ENCODE assay signal across 14 cellular contexts in the genomic region with DNA sequence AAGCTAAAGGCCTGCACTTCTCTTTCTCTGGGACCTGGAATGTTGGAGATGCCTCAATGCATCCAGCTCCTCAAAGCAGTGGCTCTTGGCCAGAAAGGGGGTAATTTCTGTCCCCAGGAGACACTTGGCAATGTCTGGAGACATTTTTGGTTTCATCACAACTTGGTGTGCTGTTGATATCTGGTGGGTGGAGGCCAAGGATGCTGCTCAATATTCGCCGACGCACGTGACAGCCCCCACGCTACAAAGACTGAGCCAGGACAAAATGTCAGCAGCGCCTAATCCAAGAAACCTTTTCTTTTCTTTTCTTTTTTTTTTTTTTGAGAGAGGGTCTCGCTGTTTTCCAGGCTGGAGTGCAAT.
DNase-seq lines count a peak whose midpoint lies in the region; ATAC-seq, FAIRE-seq and TF ChIP-seq lines count a peak whose summit lies in the region.
"Had no signal": no experiment of that assay in that cellular context is flagged by ENCODE, and none has a peak within 500 bp of the region (broad histone marks: within the 10 kb centered on the region; RNA-seq: fewer than 3 reads in every experiment).

No MANE protein-coding gene starts in this region.

- H3K9me3 ChIP-seq in right atrium auricular region (no peaks in the 10 kb centered on the region), kidney (ENCODE audit: control insufficient read depth in 1 of 2, low read length in 2 of 2) (no peaks in the 10 kb centered on the region), upper lobe of right lung (no peaks in the 10 kb centered on the region), HAP-1 (no peaks in the 10 kb centered on the region)

- FAIRE-seq in kidney (lab: Jason Lieb, UNC): no peak
- FAIRE-seq: K562 had no signal

- H3K4me1 ChIP-seq in right atrium auricular region: peaks cover 0 to 17% of the 10 kb centered on the region in 2 donors
- no peaks in the 10 kb centered on the region for H3K4me1 ChIP-seq in kidney (ENCODE audit: control insufficient read depth in 1 of 2, insufficient read depth in 1 of 2, low read depth in 1 of 2, low read length in 2 of 2)
- H3K4me1 ChIP-seq in upper lobe of right lung: peaks cover 3% of the 10 kb centered on the region
- no peaks in the 10 kb centered on the region for H3K4me1 ChIP-seq in HAP-1

- no peak overlapping the region for H3K27ac ChIP-seq in right atrium auricular region
- H3K27ac ChIP-seq in kidney (ENCODE audit: low read depth in 2 of 2, low read length in 2 of 2): no peak overlapping the region
- no peak overlapping the region for H3K27ac ChIP-seq in upper lobe of right lung

- DNase-seq in Right ventricle myocardium inferior (ENCODE audit: missing footprints): no peak
- no peak for DNase-seq in right atrium auricular region (ENCODE audit: low spot score)
- DNase-seq in fibroblast of mammary gland (ENCODE audit: low read depth): peak; percentile 34
- DNase-seq in kidney: peak; percentile 12
- DNase-seq in upper lobe of right lung: no peak
- DNase-seq in HAP-1 (ENCODE audit: low spot score in 2 of 2): no peak
- DNase-seq: 8988T; Calu3; CD4-positive, alpha-beta memory T cell; H9; NCI-H187 had no signal

- intact Hi-C loops in Right ventricle myocardium inferior (cut with DNase I): no loop called here
- intact Hi-C loops in kidney (cut with DNase I): no loop called here
- intact Hi-C loops in upper lobe of right lung (cut with DNase I): no loop called here

- TF ChIP-seq CTCF in right atrium auricular region (IDR thresholded peaks at IDR 0.05) (no peak), fibroblast of mammary gland (conservative IDR thresholded peaks at IDR 0.05; ENCODE audit: control insufficient read depth, insufficient read depth, low read depth, low read length) (no peak), kidney (IDR thresholded peaks at IDR 0.05; ENCODE audit: borderline replicate concordance, extremely low read depth, insufficient read depth) (no peak), upper lobe of right lung (IDR thresholded peaks at IDR 0.05) (no peak)

- ATAC-seq in Right ventricle myocardium inferior: peak; percentile 40
- peak; percentile 6 for ATAC-seq in upper lobe of right lung
- ATAC-seq in GM19463 (IDR thresholded peaks at IDR 0.05; ENCODE audit: unreplicated experiment): no peak
- ATAC-seq in HG02798 (IDR thresholded peaks at IDR 0.05; ENCODE audit: poor library complexity, unreplicated experiment): no peak

- H3K9ac ChIP-seq in kidney (ENCODE audit: low read length in 2 of 2): no peak overlapping the region

- H3K27me3 ChIP-seq in right atrium auricular region (no peaks in the 10 kb centered on the region), upper lobe of right lung (no peaks in the 10 kb centered on the region), HAP-1 (ENCODE audit: low read depth) (no peaks in the 10 kb centered on the region)

- in situ Hi-C loops in HAP-1 (cut with MboI; ENCODE audit: low sequenced_read_pairs): no loop called here

- H3K36me3 ChIP-seq in right atrium auricular region: no peaks in the 10 kb centered on the region
- peaks cover 0 to 6% of the 10 kb centered on the region in 2 donors for H3K36me3 ChIP-seq in kidney (ENCODE audit: control insufficient read depth in 1 of 2, insufficient read depth in 2 of 2, low read length in 2 of 2)
- no peaks in the 10 kb centered on the region for H3K36me3 ChIP-seq in upper lobe of right lung
- no peaks in the 10 kb centered on the region for H3K36me3 ChIP-seq in HAP-1 (replicated peaks)

- H3K4me3 ChIP-seq in right atrium auricular region (no peak overlapping the region), fibroblast of mammary gland (ENCODE audit: control insufficient read depth, low read depth, low read length) (no peak overlapping the region), kidney (ENCODE audit: low read length in 2 of 2) (no peak overlapping the region), upper lobe of right lung (no peak overlapping the region), HAP-1 (no peak overlapping the region)
- H3K4me3 ChIP-seq: K562 had no signal

Comparison
In these comparisons a context has a peak if more than half of its experiments do, and no peak if none do; other contexts are left out.
1. ATAC-seq: peak in Right ventricle myocardium inferior (single experiment) and upper lobe of right lung (single experiment); none in GM19463 (single experiment) and HG02798 (single experiment).
2. DNase-seq: peak in fibroblast of mammary gland (single experiment) and kidney (single experiment); none in Right ventricle myocardium inferior (single experiment), right atrium auricular region (single experiment), upper lobe of right lung (single experiment) and HAP-1 (0 of 2).